In the genomic region with DNA sequence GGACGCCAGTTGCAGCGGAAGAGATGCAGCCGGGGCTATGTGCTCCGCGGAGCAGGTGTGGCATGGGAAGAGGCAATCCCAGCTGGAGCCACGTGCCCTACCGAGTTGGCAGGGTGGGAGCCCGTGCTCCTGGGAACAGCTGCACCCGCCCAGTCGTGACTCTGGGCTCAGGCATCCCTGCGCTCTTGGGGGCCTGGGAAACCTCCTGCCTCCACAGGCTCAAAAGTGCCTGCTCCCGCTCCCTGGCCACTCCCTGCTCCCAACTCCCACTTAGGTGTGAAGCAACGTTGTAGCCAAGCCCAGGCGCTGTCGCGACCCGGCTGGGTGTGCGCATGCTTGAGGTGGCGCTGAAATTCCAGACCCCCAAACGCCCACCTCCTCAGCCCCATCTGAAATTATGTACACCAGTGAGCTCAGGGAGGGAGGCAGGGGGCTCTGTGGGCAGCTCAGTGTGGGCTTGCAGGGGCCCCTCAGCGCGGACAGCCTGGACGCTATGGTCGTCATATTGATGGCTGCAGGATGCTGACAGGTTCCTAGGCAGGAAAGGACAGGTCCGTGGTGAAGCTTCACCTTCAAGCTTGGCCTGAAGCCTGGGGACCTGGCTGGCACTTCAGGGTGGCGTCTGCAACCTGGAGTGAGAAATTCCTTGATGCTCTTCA, we compare ENCODE assay signal across 30 cellular contexts.
"Had no signal": no experiment of that assay in that cellular context is flagged by ENCODE, and none has a peak within 500 bp of the region (broad histone marks: within the 10 kb centered on the region; RNA-seq: fewer than 3 reads in every experiment).

No MANE protein-coding gene starts in this region.

- DNase-seq: activated CD4-positive, alpha-beta memory T cell treated with anti-CD3 and anti-CD28 coated beads for 36 hours; activated CD4-positive, alpha-beta T cell treated with anti-CD3 and anti-CD28 coated beads, Interleukin-2, amount 10 ng/mL, durations not matched to agents 24 days and 14 days; activated CD8-positive, alpha-beta memory T cell treated with anti-CD3 and anti-CD28 coated beads, Interleukin-2, amount 50 U/mL, for 48 hours; activated naive CD4-positive, alpha-beta T cell; activated T-cell treated with anti-CD3 and anti-CD28 coated beads, Interleukin-2, amount 50 U/mL, for 24 hours; dermis blood vessel endothelial cell; effector CD4-positive, alpha-beta T cell; erythroblast; gastrocnemius medialis; glutamatergic neuron; left cardiac atrium; sigmoid colon; small intestine; stimulated activated CD4-positive, alpha-beta T cell treated with anti-CD3 and anti-CD28 coated beads, Interleukin-1b, Interleukin-23, amount 100 ng/mL, for 48 hours; stimulated activated CD4-positive, alpha-beta T cell treated with anti-CD3 and anti-CD28 coated beads, Interleukin-4, amount 100 ng/mL, for 4 hours; stimulated activated CD8-positive, alpha-beta memory T cell treated with anti-CD3 and anti-CD28 coated beads, Interleukin-4, amount 100 ng/mL, for 48 hours; stimulated activated naive CD4-positive, alpha-beta T cell; SW 1271; T1000; uterus; WERI-Rb-1 had no signal

- H3K27me3 ChIP-seq: gastrocnemius medialis, sigmoid colon, tibial nerve, uterus had no signal

- H3K36me3 ChIP-seq: gastrocnemius medialis, sigmoid colon, tibial nerve, uterus, WERI-Rb-1 had no signal

- H3K27ac ChIP-seq: gastrocnemius medialis, sigmoid colon, tibial nerve, uterus, WERI-Rb-1 had no signal

- H3K27ac Mint-ChIP-seq: activated CD4-positive, alpha-beta memory T cell treated with anti-CD3 and anti-CD28 coated beads for 36 hours; activated CD4-positive, alpha-beta T cell treated with anti-CD3 and anti-CD28 coated beads, Interleukin-2, amount 10 ng/mL, durations not matched to agents 24 days and 14 days; activated naive CD4-positive, alpha-beta T cell treated with anti-CD3 and anti-CD28 coated beads, Interleukin-2, amount 50 U/mL, for 72 hours; activated T-cell treated with anti-CD3 and anti-CD28 coated beads, Interleukin-2, amount 50 U/mL, for 24 hours; memory B cell; naive thymus-derived CD8-positive, alpha-beta T cell; T-helper 1 cell treated with Interleukin-12 subunit alpha and Interleukin-12 subunit beta and Interleukin-4 antibody, amounts not matched to agents 30 μg/mL and 1 μg/mL, for 36 hours had no signal

- H3K27me3 Mint-ChIP-seq: activated CD4-positive, alpha-beta memory T cell treated with anti-CD3 and anti-CD28 coated beads for 36 hours; activated CD4-positive, alpha-beta T cell treated with anti-CD3 and anti-CD28 coated beads, Interleukin-2, amount 10 ng/mL, durations not matched to agents 24 days and 14 days; activated T-cell treated with anti-CD3 and anti-CD28 coated beads, Interleukin-2, amount 50 U/mL, for 24 hours; central memory CD8-positive, alpha-beta T cell; memory B cell; naive thymus-derived CD8-positive, alpha-beta T cell had no signal

- H3K36me3 Mint-ChIP-seq: activated CD4-positive, alpha-beta memory T cell treated with anti-CD3 and anti-CD28 coated beads for 36 hours; activated naive CD4-positive, alpha-beta T cell treated with anti-CD3 and anti-CD28 coated beads, Interleukin-2, amount 50 U/mL, for 72 hours; memory B cell; naive thymus-derived CD8-positive, alpha-beta T cell had no signal

- H3K4me3 ChIP-seq: gastrocnemius medialis, sigmoid colon, tibial nerve, uterus had no signal

- H3K9me3 ChIP-seq: gastrocnemius medialis, sigmoid colon, tibial nerve, uterus had no signal

- H3K4me1 ChIP-seq: gastrocnemius medialis, tibial nerve, uterus had no signal

- H3K4me1 Mint-ChIP-seq: activated CD4-positive, alpha-beta T cell treated with anti-CD3 and anti-CD28 coated beads, Interleukin-2, amount 10 ng/mL, durations not matched to agents 24 days and 14 days; central memory CD8-positive, alpha-beta T cell; memory B cell; naive thymus-derived CD8-positive, alpha-beta T cell had no signal

- ATAC-seq: activated CD4-positive, CD25-positive, alpha-beta regulatory T cell treated with anti-CD3 and anti-CD28 coated beads, Interleukin-2, amount 50 U/mL, for 24 hours; activated naive CD4-positive, alpha-beta T cell treated with anti-CD3 and anti-CD28 coated beads, Interleukin-2, amount 50 U/mL, for 72 hours; gastrocnemius medialis; left cardiac atrium; naive thymus-derived CD8-positive, alpha-beta T cell had no signal

- FAIRE-seq: colon, keratinocyte, small intestine had no signal

- H3K9me3 Mint-ChIP-seq: central memory CD8-positive, alpha-beta T cell; memory B cell had no signal

- H3K4me3 Mint-ChIP-seq: activated CD4-positive, alpha-beta memory T cell treated with anti-CD3 and anti-CD28 coated beads for 36 hours; activated CD4-positive, alpha-beta T cell treated with anti-CD3 and anti-CD28 coated beads, Interleukin-2, amount 10 ng/mL, durations not matched to agents 24 days and 14 days; activated T-cell treated with anti-CD3 and anti-CD28 coated beads, Interleukin-2, amount 50 U/mL, for 24 hours; central memory CD8-positive, alpha-beta T cell; memory B cell; naive thymus-derived CD8-positive, alpha-beta T cell; T-helper 1 cell treated with Interleukin-12 subunit alpha and Interleukin-12 subunit beta and Interleukin-4 antibody, amounts not matched to agents 30 μg/mL and 1 μg/mL, for 36 hours had no signal
